Comparison of ENCODE assay signal across 31 cellular contexts in genomic region chr12:4535092-4535491, GRCh38. TPM values are rescaled to one million over a fixed set of nuclear protein-coding genes. Genes with fewer than 3 reads are reported as not detected.
A peak's percentile ranks its signal among the peaks of the same experiment; 100 is the strongest.
DNase-seq lines count a peak whose midpoint lies in the region; ATAC-seq and TF ChIP-seq lines count a peak whose summit lies in the region.
"Had no signal": no experiment of that assay in that cellular context is flagged by ENCODE, and none has a peak within 500 bp of the region (broad histone marks: within the 10 kb centered on the region; RNA-seq: fewer than 3 reads in every experiment).

No MANE protein-coding gene starts in this region.

- no peaks in the 10 kb centered on the region for H3K27me3 Mint-ChIP-seq in T-helper 17 cell
- H3K27me3 Mint-ChIP-seq: B cell; naive thymus-derived CD8-positive, alpha-beta T cell; stimulated activated naive CD8-positive, alpha-beta T cell treated with anti-CD3 and anti-CD28 coated beads, Interleukin-15, Interleukin-2, amounts not matched to agents 100 ng/mL and 50 ng/mL, for 24 hours had no signal

- H3K4me3 ChIP-seq in GM12865 (ENCODE audit: low read depth, low read length), result no peak overlapping the region
- H3K4me3 ChIP-seq: ascending aorta, gastroesophageal sphincter, hepatocyte, lung, psoas muscle, thoracic aorta had no signal

- no peaks in the 10 kb centered on the region for H3K9me3 ChIP-seq in T-helper 17 cell (ENCODE audit: control insufficient read depth, low read length, poor library complexity, severe bottlenecking)
- H3K9me3 ChIP-seq: ascending aorta, gastroesophageal sphincter, psoas muscle, thoracic aorta had no signal

- H3K27ac Mint-ChIP-seq in T-helper 17 cell, result peak overlapping the region; percentile 29
- H3K27ac Mint-ChIP-seq: B cell; CD8-positive, alpha-beta T cell; naive thymus-derived CD8-positive, alpha-beta T cell; stimulated activated naive CD8-positive, alpha-beta T cell treated with anti-CD3 and anti-CD28 coated beads, Interleukin-15, Interleukin-2, amounts not matched to agents 100 ng/mL and 50 ng/mL, for 24 hours had no signal

- H3K4me1 Mint-ChIP-seq in T-helper 17 cell, result peaks cover 24% of the 10 kb centered on the region

- ATAC-seq in GM19324 (IDR thresholded peaks at IDR 0.05; ENCODE audit: low FRiP score, unreplicated experiment) (peak; percentile 44), HG03439 (IDR thresholded peaks at IDR 0.05; ENCODE audit: unreplicated experiment) (peak; percentile 28), T-helper 17 cell (no peak), GM18502 (IDR thresholded peaks at IDR 0.05; ENCODE audit: poor library complexity, unreplicated experiment) (no peak), HG03135 (IDR thresholded peaks at IDR 0.05; ENCODE audit: unreplicated experiment) (no peak)
- ATAC-seq: CD8-positive, alpha-beta T cell; gastroesophageal sphincter; naive thymus-derived CD8-positive, alpha-beta T cell; psoas muscle; sciatic nerve had no signal

- no peak overlapping the region for H3K4me3 Mint-ChIP-seq in T-helper 17 cell
- H3K4me3 Mint-ChIP-seq: B cell; CD8-positive, alpha-beta T cell; naive thymus-derived CD8-positive, alpha-beta T cell; stimulated activated naive CD8-positive, alpha-beta T cell treated with anti-CD3 and anti-CD28 coated beads, Interleukin-15, Interleukin-2, amounts not matched to agents 100 ng/mL and 50 ng/mL, for 24 hours had no signal

- peaks cover under 1% of the 10 kb centered on the region for H3K36me3 Mint-ChIP-seq in T-helper 17 cell (ENCODE audit: low read depth)

- DNase-seq in GM12865 (ENCODE audit: low read depth) (peak; percentile 78), T-helper 17 cell (no peak), dedifferentiated amniotic fluid mesenchymal stem cell (ENCODE audit: extremely low spot score) (no peak)
- DNase-seq: ACHN; activated CD4-positive, alpha-beta T cell treated with anti-CD3 and anti-CD28 coated beads for 48 hours; activated effector memory CD4-positive, alpha-beta T cell treated with Interleukin-2 at 50 U/mL for 16 hours; CD8-positive, alpha-beta T cell; EL; naive thymus-derived CD8-positive, alpha-beta T cell; NCI-H1105; NCI-H187; NCI-H226; NCI-H526 treated with DMSO at 0.1 percent for 48 hours; nucleus accumbens; psoas muscle; SHP77 treated with DMSO at 0.1 percent for 48 hours; stimulated activated CD8-positive, alpha-beta memory T cell treated with anti-CD3 and anti-CD28 coated beads, Interleukin-4, amount 100 ng/mL, for 48 hours; SW 1271; T1000 had no signal

- TF ChIP-seq CTCF in GM12865 (IDR thresholded peaks at IDR 0.05; ENCODE audit: insufficient read depth, low read depth, low read length, missing control alignments), result no peak

RNA-seq across cellular contexts. Expression of gene RAD51AP1, which starts 3.6 kb away (rescaled TPM):
- total RNA-seq in T-helper 17 cell, result under 1 TPM; 0.34 to 0.72 TPM
- total RNA-seq: ascending aorta had no signal

RNA-seq across cellular contexts. Expression of gene DYRK4, which starts 26.9 kb away (rescaled TPM):
- 10 to 100 TPM; 10.4 to 11.1 TPM for total RNA-seq in T-helper 17 cell

Comparison
In these comparisons a context has a peak if more than half of its experiments do, and no peak if none do; other contexts are left out.
1. ATAC-seq: peak in GM19324 (single experiment) and HG03439 (single experiment); none in T-helper 17 cell (single experiment), GM18502 (single experiment) and HG03135 (single experiment).